ENCODE assay signal across 10 cellular contexts in the genomic region with DNA sequence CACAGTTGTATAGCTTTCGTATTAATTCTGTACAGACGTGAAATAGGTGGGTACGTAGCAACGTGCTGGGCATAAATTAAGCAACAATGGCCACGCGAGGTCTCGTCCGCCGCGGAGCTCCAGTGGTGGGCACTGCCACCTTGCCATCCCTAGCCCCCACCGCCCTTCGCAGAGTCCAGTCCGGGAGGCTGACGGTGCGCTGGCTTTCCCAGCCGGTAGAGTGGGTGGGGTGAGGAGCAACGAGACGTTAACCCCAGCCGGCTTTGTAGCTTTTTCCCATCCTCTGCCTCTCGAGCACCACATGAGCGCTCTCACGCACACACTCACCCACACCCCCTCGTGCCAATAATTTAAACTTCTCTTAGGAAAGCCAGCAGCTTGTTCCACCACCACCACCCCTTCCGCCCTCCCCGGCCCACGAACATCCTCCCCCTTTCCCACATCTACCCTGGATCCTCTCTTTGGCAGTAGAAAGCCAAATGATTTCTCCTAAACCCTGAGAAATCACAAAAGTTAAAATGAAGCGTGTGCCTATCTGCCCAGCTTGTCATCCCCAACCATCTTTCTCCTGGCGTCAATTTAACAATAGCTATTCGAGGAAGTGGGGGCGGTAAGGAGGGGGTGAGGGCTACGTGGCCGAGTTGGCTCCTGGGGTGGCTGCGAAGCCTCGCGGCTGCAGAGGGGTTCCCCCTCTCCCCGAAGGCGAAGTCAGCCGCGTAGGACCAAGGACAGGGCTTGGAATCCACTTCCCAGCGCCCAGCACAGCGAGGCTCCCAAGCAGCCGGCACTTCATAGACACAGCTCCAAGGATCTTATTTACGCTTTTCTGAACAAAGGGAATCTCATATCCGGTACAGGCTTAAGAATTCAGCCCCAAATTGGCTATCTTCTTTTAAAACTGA. TPM values are rescaled to one million over a fixed set of nuclear protein-coding genes. Genes with fewer than 3 reads are reported as not detected.
DNase-seq lines count a peak whose midpoint lies in the region; ATAC-seq, FAIRE-seq and TF ChIP-seq lines count a peak whose summit lies in the region.
"Had no signal": no experiment of that assay in that cellular context is flagged by ENCODE, and none has a peak within 500 bp of the region (broad histone marks: within the 10 kb centered on the region; RNA-seq: fewer than 3 reads in every experiment).

No MANE protein-coding gene starts in this region.

- in situ Hi-C loops in G401 (cut with HindIII; ENCODE audit: low sequenced_read_pairs): no loop called here

- ATAC-seq in pancreas (peak in 3 of 4 donors; percentile 27 to 48 (median 33)), GM21576 (IDR thresholded peaks at IDR 0.05; ENCODE audit: unreplicated experiment) (no peak), GM18861 (IDR thresholded peaks at IDR 0.05; ENCODE audit: unreplicated experiment) (no peak)

- TF ChIP-seq CTCF in pancreas (IDR thresholded peaks at IDR 0.05): no peak

- peaks cover 5 to 13% (median 12%) of the 10 kb centered on the region in 3 donors for H3K4me1 ChIP-seq in pancreas

- DNase-seq in G401 (ENCODE audit: low spot score): peak; percentile 75
- DNase-seq in RPMI7951 (ENCODE audit: low read depth): peak; percentile 44
- DNase-seq in glomerular visceral epithelial cell (ENCODE audit: extremely low spot score): peak; percentile 35
- peak in 2 of 6 donors; percentile 52 to 61 for DNase-seq in pancreas
- DNase-seq in NCI-H1105 (lab: John Stamatoyannopoulos, UW): no peak
- no peak for DNase-seq in NCI-H510A (lab: John Stamatoyannopoulos, UW)
- DNase-seq: NCI-H526 treated with DMSO at 0.1 percent for 48 hours had no signal

- intact Hi-C loops in pancreas (cut with DNase I): no loop called here

- peaks cover 0 to 57% (median 20%) of the 10 kb centered on the region in 4 donors for H3K27me3 ChIP-seq in pancreas

- WGBS in pancreas, 2 donors: 3% methylated on average over 43 to 44 of the region's 44 CpGs

- H3K9me3 ChIP-seq in pancreas: no peaks in the 10 kb centered on the region

- peak overlapping the region in 2 of 4 donors; percentile 28 to 44 for H3K4me3 ChIP-seq in pancreas

- no peaks in the 10 kb centered on the region for H3K36me3 ChIP-seq in pancreas

- H3K27ac ChIP-seq in pancreas: no peak overlapping the region

- no peak for FAIRE-seq in pancreas (lab: Jason Lieb, UNC)

RNA-seq across cellular contexts. Expression of a gene that starts 1.5 kb away (rescaled TPM):
- total RNA-seq in G401 (2014; rRNA removed; shearing (Covaris generic)): not detected in 2 replicates
- 0.98 and 1.1 TPM in 2 replicates for total RNA-seq in RPMI7951 (2014; rRNA removed; shearing (Covaris generic))
- under 1 TPM in 2 of 6 donors, not detected in 4; 0.12 to 0.19 TPM for total RNA-seq in pancreas
- under 1 TPM in 1 of 2 donors, not detected in 1; 0.02 TPM for polyA plus RNA-seq in pancreas
- total RNA-seq: mesenteric fat pad had no signal

Comparison
In these comparisons a context has a peak if more than half of its experiments do, and no peak if none do; other contexts are left out.
1. DNase-seq: peak in G401 (single experiment), RPMI7951 (single experiment) and glomerular visceral epithelial cell (single experiment); none in NCI-H1105 (single experiment) and NCI-H510A (single experiment).
2. ATAC-seq: peak in pancreas (3 of 4); none in GM21576 (single experiment) and GM18861 (single experiment).